1 cellular context compared by ENCODE assay signal in the genomic region with DNA sequence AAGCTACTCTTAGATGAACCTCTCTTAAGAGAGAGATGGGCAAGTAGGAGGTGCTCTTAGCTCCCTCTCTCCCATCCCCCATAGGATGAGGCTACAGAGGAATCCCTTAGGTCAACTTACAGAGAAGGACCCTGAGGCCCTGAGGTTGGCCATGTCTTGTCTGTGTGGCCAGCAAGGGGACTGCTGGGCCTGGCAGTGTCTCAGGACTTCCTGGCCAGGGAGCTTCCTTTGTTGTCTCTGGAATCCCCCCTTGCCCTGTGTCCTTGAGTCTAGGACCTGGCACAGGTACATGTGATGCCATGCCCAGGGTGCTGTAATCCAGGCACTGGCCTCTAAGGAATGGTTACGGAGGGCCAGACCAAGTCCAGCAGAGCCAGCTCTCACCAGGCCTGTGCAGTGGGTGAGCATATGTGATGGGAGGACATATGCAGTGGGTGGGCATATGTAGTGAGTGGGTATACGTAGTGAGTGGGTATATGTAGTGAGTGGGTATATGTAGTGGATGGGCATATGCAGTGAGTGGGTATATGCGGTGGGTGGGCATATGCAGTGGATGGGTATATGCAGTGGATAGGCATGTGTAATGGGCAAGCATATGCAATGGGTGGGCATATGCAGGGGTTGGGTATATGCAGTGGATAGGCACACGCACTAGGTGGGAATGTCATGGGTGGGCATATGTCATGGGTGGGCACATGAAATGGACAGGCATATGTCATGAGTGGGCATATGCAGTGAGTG.
TF ChIP-seq lines count a peak whose summit lies in the region.

No MANE protein-coding gene starts in this region.

TF ChIP-seq in K562, 482 proteins besides CTCF, POLR2A, EP300 and RAD21:
- TF ChIP-seq CXXC5 (CRISPR knock-in tag; IDR thresholded peaks at IDR 0.05) (no peak), ZNF766 (CRISPR knock-in tag; conservative IDR thresholded peaks at IDR 0.05) (no peak), ZNF140 (CRISPR knock-in tag; IDR thresholded peaks at IDR 0.05) (no peak), TBP (optimal IDR thresholded peaks at IDR 0.05; ENCODE audit: low read depth, low read length) (no peak), ZNF23 (CRISPR knock-in tag; IDR thresholded peaks at IDR 0.05) (no peak), FOXJ3 (CRISPR knock-in tag; IDR thresholded peaks at IDR 0.05) (no peak), HMG20B (CRISPR knock-in tag; IDR thresholded peaks at IDR 0.05) (no peak)
- TF ChIP-seq, protein P1, sequence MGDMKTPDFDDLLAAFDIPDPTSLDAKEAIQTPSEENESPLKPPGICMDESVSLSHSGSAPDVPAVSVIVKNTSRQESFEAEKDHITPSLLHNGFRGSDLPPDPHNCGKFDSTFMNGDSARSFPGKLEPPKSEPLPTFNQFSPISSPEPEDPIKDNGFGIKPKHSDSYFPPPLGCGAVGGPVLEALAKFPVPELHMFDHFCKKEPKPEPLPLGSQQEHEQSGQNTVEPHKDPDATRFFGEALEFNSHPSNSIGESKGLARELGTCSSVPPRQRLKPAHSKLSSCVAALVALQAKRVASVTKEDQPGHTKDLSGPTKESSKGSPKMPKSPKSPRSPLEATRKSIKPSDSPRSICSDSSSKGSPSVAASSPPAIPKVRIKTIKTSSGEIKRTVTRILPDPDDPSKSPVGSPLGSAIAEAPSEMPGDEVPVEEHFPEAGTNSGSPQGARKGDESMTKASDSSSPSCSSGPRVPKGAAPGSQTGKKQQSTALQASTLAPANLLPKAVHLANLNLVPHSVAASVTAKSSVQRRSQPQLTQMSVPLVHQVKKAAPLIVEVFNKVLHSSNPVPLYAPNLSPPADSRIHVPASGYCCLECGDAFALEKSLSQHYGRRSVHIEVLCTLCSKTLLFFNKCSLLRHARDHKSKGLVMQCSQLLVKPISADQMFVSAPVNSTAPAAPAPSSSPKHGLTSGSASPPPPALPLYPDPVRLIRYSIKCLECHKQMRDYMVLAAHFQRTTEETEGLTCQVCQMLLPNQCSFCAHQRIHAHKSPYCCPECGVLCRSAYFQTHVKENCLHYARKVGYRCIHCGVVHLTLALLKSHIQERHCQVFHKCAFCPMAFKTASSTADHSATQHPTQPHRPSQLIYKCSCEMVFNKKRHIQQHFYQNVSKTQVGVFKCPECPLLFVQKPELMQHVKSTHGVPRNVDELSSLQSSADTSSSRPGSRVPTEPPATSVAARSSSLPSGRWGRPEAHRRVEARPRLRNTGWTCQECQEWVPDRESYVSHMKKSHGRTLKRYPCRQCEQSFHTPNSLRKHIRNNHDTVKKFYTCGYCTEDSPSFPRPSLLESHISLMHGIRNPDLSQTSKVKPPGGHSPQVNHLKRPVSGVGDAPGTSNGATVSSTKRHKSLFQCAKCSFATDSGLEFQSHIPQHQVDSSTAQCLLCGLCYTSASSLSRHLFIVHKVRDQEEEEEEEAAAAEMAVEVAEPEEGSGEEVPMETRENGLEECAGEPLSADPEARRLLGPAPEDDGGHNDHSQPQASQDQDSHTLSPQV (IDR thresholded peaks at IDR 0.05): no peak
- TF ChIP-seq, protein P2, sequence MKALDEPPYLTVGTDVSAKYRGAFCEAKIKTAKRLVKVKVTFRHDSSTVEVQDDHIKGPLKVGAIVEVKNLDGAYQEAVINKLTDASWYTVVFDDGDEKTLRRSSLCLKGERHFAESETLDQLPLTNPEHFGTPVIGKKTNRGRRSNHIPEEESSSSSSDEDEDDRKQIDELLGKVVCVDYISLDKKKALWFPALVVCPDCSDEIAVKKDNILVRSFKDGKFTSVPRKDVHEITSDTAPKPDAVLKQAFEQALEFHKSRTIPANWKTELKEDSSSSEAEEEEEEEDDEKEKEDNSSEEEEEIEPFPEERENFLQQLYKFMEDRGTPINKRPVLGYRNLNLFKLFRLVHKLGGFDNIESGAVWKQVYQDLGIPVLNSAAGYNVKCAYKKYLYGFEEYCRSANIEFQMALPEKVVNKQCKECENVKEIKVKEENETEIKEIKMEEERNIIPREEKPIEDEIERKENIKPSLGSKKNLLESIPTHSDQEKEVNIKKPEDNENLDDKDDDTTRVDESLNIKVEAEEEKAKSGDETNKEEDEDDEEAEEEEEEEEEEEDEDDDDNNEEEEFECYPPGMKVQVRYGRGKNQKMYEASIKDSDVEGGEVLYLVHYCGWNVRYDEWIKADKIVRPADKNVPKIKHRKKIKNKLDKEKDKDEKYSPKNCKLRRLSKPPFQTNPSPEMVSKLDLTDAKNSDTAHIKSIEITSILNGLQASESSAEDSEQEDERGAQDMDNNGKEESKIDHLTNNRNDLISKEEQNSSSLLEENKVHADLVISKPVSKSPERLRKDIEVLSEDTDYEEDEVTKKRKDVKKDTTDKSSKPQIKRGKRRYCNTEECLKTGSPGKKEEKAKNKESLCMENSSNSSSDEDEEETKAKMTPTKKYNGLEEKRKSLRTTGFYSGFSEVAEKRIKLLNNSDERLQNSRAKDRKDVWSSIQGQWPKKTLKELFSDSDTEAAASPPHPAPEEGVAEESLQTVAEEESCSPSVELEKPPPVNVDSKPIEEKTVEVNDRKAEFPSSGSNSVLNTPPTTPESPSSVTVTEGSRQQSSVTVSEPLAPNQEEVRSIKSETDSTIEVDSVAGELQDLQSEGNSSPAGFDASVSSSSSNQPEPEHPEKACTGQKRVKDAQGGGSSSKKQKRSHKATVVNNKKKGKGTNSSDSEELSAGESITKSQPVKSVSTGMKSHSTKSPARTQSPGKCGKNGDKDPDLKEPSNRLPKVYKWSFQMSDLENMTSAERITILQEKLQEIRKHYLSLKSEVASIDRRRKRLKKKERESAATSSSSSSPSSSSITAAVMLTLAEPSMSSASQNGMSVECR (CRISPR knock-in tag; IDR thresholded peaks at IDR 0.05): no peak
- TF ChIP-seq, protein P3, sequence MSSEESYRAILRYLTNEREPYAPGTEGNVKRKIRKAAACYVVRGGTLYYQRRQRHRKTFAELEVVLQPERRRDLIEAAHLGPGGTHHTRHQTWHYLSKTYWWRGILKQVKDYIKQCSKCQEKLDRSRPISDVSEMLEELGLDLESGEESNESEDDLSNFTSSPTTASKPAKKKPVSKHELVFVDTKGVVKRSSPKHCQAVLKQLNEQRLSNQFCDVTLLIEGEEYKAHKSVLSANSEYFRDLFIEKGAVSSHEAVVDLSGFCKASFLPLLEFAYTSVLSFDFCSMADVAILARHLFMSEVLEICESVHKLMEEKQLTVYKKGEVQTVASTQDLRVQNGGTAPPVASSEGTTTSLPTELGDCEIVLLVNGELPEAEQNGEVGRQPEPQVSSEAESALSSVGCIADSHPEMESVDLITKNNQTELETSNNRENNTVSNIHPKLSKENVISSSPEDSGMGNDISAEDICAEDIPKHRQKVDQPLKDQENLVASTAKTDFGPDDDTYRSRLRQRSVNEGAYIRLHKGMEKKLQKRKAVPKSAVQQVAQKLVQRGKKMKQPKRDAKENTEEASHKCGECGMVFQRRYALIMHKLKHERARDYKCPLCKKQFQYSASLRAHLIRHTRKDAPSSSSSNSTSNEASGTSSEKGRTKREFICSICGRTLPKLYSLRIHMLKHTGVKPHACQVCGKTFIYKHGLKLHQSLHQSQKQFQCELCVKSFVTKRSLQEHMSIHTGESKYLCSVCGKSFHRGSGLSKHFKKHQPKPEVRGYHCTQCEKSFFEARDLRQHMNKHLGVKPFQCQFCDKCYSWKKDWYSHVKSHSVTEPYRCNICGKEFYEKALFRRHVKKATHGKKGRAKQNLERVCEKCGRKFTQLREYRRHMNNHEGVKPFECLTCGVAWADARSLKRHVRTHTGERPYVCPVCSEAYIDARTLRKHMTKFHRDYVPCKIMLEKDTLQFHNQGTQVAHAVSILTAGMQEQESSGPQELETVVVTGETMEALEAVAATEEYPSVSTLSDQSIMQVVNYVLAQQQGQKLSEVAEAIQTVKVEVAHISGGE (CRISPR knock-in tag; IDR thresholded peaks at IDR 0.05): no peak
